ENCODE assay signal across 12 cellular contexts in the genomic region with DNA sequence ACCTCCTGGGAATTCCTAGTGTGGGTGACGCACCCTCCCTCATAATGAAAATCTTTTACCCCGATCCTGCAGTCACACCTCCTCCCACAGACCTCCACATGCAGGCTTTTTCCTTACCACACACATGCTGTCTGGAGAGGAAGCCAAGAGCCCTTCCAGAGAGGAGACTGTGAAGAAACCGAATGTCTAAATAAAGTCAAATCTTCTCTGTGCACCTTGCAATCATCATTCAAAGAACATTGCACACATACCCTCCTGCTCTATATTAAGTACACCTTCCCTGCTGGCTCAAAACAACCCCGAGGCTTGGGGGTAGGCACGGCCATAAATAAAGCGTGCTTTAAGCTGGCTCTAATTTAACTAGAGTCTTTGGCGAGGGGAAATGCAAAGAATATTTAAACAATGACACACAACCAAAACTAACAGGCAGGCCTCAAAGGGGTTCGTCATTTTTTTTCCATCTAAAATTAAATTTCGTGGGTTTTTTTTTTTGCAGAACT. TPM values are rescaled to one million over a fixed set of nuclear protein-coding genes. Genes with fewer than 3 reads are reported as not detected.
DNase-seq lines count a peak whose midpoint lies in the region; ATAC-seq and TF ChIP-seq lines count a peak whose summit lies in the region.
"Had no signal": no experiment of that assay in that cellular context is flagged by ENCODE, and none has a peak within 500 bp of the region (broad histone marks: within the 10 kb centered on the region; RNA-seq: fewer than 3 reads in every experiment).

No MANE protein-coding gene starts in this region.

- H3K9ac ChIP-seq in SK-N-SH = peak overlapping the region; percentile 44; the same call in 1 of the 2 replicates
- peak overlapping the region; percentile 44 for H3K9ac ChIP-seq in skeletal muscle satellite cell (ENCODE audit: low read depth, low read length)

- peaks cover 11% of the 10 kb centered on the region for H3K4me1 Mint-ChIP-seq in stimulated activated effector memory CD8-positive, alpha-beta T cell treated with anti-CD3 and anti-CD28 coated beads, Interleukin-12 subunit alpha, Interleukin-12 subunit beta, amount 100 ng/mL, for 72 hours

- no peaks in the 10 kb centered on the region for H4K20me1 ChIP-seq in SK-N-SH (ENCODE audit: insufficient read depth)

- peaks cover 5% of the 10 kb centered on the region for H3K36me3 Mint-ChIP-seq in stimulated activated effector memory CD8-positive, alpha-beta T cell treated with anti-CD3 and anti-CD28 coated beads, Interleukin-12 subunit alpha, Interleukin-12 subunit beta, amount 100 ng/mL, for 72 hours

- H3K4me3 ChIP-seq in SK-N-SH (ENCODE audit: low read depth in 2 of 2, low read length in 1 of 2) (peak overlapping the region in 1 of 2 experiments; percentile 27; a peak in 1 of 4 replicates), fibroblast of pulmonary artery (replicated peaks; ENCODE audit: low read depth, low read length) (no peak overlapping the region), skeletal muscle satellite cell (ENCODE audit: low read length) (peak overlapping the region; percentile 33)

- H3K27me3 ChIP-seq in SK-N-SH (ENCODE audit: insufficient read depth) (no peaks in the 10 kb centered on the region), skeletal muscle satellite cell (ENCODE audit: control insufficient read depth, insufficient read depth, low read length) (no peaks in the 10 kb centered on the region)

- H3K4me1 ChIP-seq in SK-N-SH (ENCODE audit: control insufficient read depth in 1 of 2, insufficient read depth in 2 of 2, low read depth in 1 of 2, low read length in 1 of 2) (peaks cover 3 to 18% of the 10 kb centered on the region in 2 experiments; a peak in 2 of 4 replicates), skeletal muscle satellite cell (ENCODE audit: control insufficient read depth, insufficient read depth, low read length) (peaks cover 36% of the 10 kb centered on the region)

- H3K36me3 ChIP-seq in SK-N-SH (replicated peaks in 1 of 2; ENCODE audit: control insufficient read depth in 1 of 2, insufficient read depth in 2 of 2, low read length in 1 of 2) = no peaks in the 10 kb centered on the region
- no peaks in the 10 kb centered on the region for H3K36me3 ChIP-seq in skeletal muscle satellite cell (ENCODE audit: insufficient read depth, low read length)

- DNase-seq in GM03348 (ENCODE audit: low spot score) (peak; percentile 77), SK-N-SH (no peak), fibroblast of pulmonary artery (ENCODE audit: low read depth) (peak; percentile 69), NCI-H2081 treated with DMSO at 0.1 percent for 48 hours (lab: John Stamatoyannopoulos, UW) (no peak), NCI-H1105 (lab: John Stamatoyannopoulos, UW) (no peak)
- no peak for DNase-seq in stimulated activated effector memory CD8-positive, alpha-beta T cell treated with anti-CD3 and anti-CD28 coated beads, Interleukin-12 subunit alpha, Interleukin-12 subunit beta, amount 100 ng/mL, for 72 hours (ENCODE audit: low spot score in 2 of 2)
- DNase-seq: cortex of kidney, NCI-H187 treated with DMSO at 0.1 percent for 48 hours had no signal

- CTCF ChIA-PET in SK-N-SH (lab: Yijun Ruan, JAX) = interaction anchor here (1.1 kb wide), 1 partner anchor 63 kb away, joined by 5 read pairs; no protein-coding TSS in a partner anchor

- H3K27ac Mint-ChIP-seq in stimulated activated effector memory CD8-positive, alpha-beta T cell treated with anti-CD3 and anti-CD28 coated beads, Interleukin-12 subunit alpha, Interleukin-12 subunit beta, amount 100 ng/mL, for 72 hours = no peak overlapping the region
- H3K27ac Mint-ChIP-seq: activated T-helper 1 cell treated with anti-CD3 and anti-CD28 coated beads, Interleukin-12 subunit alpha, Interleukin-12 subunit beta, Interleukin-2, Interleukin-4 antibody, amounts not matched to agents 30 ng/mL and 10 ng/mL and 1 ng/mL, durations not matched to agents 14 hours and 24 hours and 36 hours had no signal

- TF ChIP-seq EP300 in SK-N-SH (IDR thresholded peaks at IDR 0.05; ENCODE audit: borderline replicate concordance in 1 of 2, low read depth in 1 of 2, low read length in 1 of 2) = peak in 1 of 2 experiments; percentile 17; a peak in 1 of 4 replicates

- WGBS in SK-N-SH (ENCODE audit: low lambda C conversion rate) = 13% methylated on average over 9 of the region's 9 CpGs

- TF ChIP-seq RAD21 in SK-N-SH (IDR thresholded peaks at IDR 0.05; ENCODE audit: low read length) = no peak

- H3K9me3 Mint-ChIP-seq in stimulated activated effector memory CD8-positive, alpha-beta T cell treated with anti-CD3 and anti-CD28 coated beads, Interleukin-12 subunit alpha, Interleukin-12 subunit beta, amount 100 ng/mL, for 72 hours = no peaks in the 10 kb centered on the region
- H3K9me3 Mint-ChIP-seq: activated T-helper 1 cell treated with anti-CD3 and anti-CD28 coated beads, Interleukin-12 subunit alpha, Interleukin-12 subunit beta, Interleukin-2, Interleukin-4 antibody, amounts not matched to agents 30 ng/mL and 10 ng/mL and 1 ng/mL, durations not matched to agents 14 hours and 24 hours and 36 hours had no signal

- H3K4me3 Mint-ChIP-seq in stimulated activated effector memory CD8-positive, alpha-beta T cell treated with anti-CD3 and anti-CD28 coated beads, Interleukin-12 subunit alpha, Interleukin-12 subunit beta, amount 100 ng/mL, for 72 hours = no peak overlapping the region
- H3K4me3 Mint-ChIP-seq: activated T-helper 1 cell treated with anti-CD3 and anti-CD28 coated beads, Interleukin-12 subunit alpha, Interleukin-12 subunit beta, Interleukin-2, Interleukin-4 antibody, amounts not matched to agents 30 ng/mL and 10 ng/mL and 1 ng/mL, durations not matched to agents 14 hours and 24 hours and 36 hours had no signal

- TF ChIP-seq CTCF in SK-N-SH (IDR thresholded peaks at IDR 0.05) (no peak), fibroblast of pulmonary artery (IDR thresholded peaks at IDR 0.05; ENCODE audit: low read length, missing control alignments) (no peak)

- H3K27ac ChIP-seq in SK-N-SH (ENCODE audit: low read depth in 2 of 2, low read length in 1 of 2) = peak overlapping the region in 1 of 2 experiments; percentile 55; a peak in 3 of 4 replicates

- peak overlapping the region; percentile 84 for H2AFZ ChIP-seq in SK-N-SH (ENCODE audit: low read depth)

- no peak for ATAC-seq in GM21717 (IDR thresholded peaks at IDR 0.05; ENCODE audit: unreplicated experiment)
- no peak for ATAC-seq in stimulated activated effector memory CD8-positive, alpha-beta T cell treated with anti-CD3 and anti-CD28 coated beads, Interleukin-12 subunit alpha, Interleukin-12 subunit beta, amount 100 ng/mL, for 72 hours

- H3F3A ChIP-seq in SK-N-SH (replicated peaks; ENCODE audit: insufficient read depth) = peaks cover 7% of the 10 kb centered on the region

- H3K9me2 ChIP-seq in SK-N-SH = no peaks in the 10 kb centered on the region

- no peaks in the 10 kb centered on the region for H3K79me2 ChIP-seq in SK-N-SH (ENCODE audit: insufficient read depth)

- POLR2A ChIA-PET in SK-N-SH (lab: Yijun Ruan, JAX) = interaction anchor here (0.6 kb wide), 1 partner anchor 1057 kb away, joined by 4 read pairs; no protein-coding TSS in a partner anchor

- peak overlapping the region; percentile 70 for H3K4me2 ChIP-seq in SK-N-SH
- peak overlapping the region; percentile 69 for H3K4me2 ChIP-seq in skeletal muscle satellite cell (ENCODE audit: low read length)

- H3K9me3 ChIP-seq in SK-N-SH = no peaks in the 10 kb centered on the region
- no peaks in the 10 kb centered on the region for H3K9me3 ChIP-seq in skeletal muscle satellite cell (replicated peaks; ENCODE audit: low read length)

TF ChIP-seq in SK-N-SH, 30 proteins besides CTCF, POLR2A, EP300 and RAD21:
- TF ChIP-seq, protein P1, sequence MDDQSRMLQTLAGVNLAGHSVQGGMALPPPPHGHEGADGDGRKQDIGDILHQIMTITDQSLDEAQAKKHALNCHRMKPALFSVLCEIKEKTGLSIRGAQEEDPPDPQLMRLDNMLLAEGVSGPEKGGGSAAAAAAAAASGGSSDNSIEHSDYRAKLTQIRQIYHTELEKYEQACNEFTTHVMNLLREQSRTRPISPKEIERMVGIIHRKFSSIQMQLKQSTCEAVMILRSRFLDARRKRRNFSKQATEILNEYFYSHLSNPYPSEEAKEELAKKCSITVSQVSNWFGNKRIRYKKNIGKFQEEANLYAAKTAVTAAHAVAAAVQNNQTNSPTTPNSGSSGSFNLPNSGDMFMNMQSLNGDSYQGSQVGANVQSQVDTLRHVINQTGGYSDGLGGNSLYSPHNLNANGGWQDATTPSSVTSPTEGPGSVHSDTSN (IDR thresholded peaks at IDR 0.05) = peak; percentile 32
- TF ChIP-seq EZH2phosphoT487 (IDR thresholded peaks at IDR 0.05; ENCODE audit: borderline replicate concordance, low read depth) = no peak
- TF ChIP-seq JUND (IDR thresholded peaks at IDR 0.05) = peak; percentile 64; the same call in 1 of the 2 replicates
- TF ChIP-seq SMC3 (IDR thresholded peaks at IDR 0.05; ENCODE audit: low read depth, low read length) = no peak
- TF ChIP-seq FOSL2 (IDR thresholded peaks at IDR 0.05; ENCODE audit: borderline replicate concordance, low read depth) = peak; percentile 22; the same call in 1 of the 2 replicates
- TF ChIP-seq MEF2A (IDR thresholded peaks at IDR 0.05; ENCODE audit: borderline replicate concordance, low read depth) = 0 out of 2 replicates have a peak, but pooled peaks have one; percentile 22
- 0 out of 2 replicates have a peak, but pooled peaks have one; percentile 27 for TF ChIP-seq TEAD4 (IDR thresholded peaks at IDR 0.05; ENCODE audit: borderline replicate concordance, insufficient read depth)
- TF ChIP-seq, protein P2, sequence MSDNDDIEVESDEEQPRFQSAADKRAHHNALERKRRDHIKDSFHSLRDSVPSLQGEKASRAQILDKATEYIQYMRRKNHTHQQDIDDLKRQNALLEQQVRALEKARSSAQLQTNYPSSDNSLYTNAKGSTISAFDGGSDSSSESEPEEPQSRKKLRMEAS (IDR thresholded peaks at IDR 0.05; ENCODE audit: low read depth) = peak; percentile 41; the same call in 1 of the 2 replicates
- no peak for TF ChIP-seq TAF1 (IDR thresholded peaks at IDR 0.05; ENCODE audit: borderline replicate concordance, low read depth, low read length)

RNA-seq across cellular contexts. Expression of a gene that starts 34.9 kb away (rescaled TPM):
- not detected in 2 replicates for polyA plus RNA-seq in SK-N-SH (2012; rRNA removed)
- polyA plus RNA-seq in SK-N-SH (2012; cell fraction: cytosol; rRNA removed) = not detected in 2 replicates
- polyA plus RNA-seq in SK-N-SH (2012; cell fraction: nucleus; rRNA removed) = not detected in 2 replicates
- not detected in 2 replicates for total RNA-seq in skeletal muscle satellite cell (2012; rRNA removed)
- total RNA-seq: activated T-helper 1 cell treated with anti-CD3 and anti-CD28 coated beads, Interleukin-12 subunit alpha, Interleukin-12 subunit beta, Interleukin-2, Interleukin-4 antibody, amounts not matched to agents 30 ng/mL and 10 ng/mL and 1 ng/mL, durations not matched to agents 14 hours and 24 hours and 36 hours; H1 had no signal
- polyA plus RNA-seq: H1 had no signal

Comparison
In these comparisons a context has a peak if more than half of its experiments do, and no peak if none do; other contexts are left out.
1. DNase-seq: peak in GM03348 (single experiment) and fibroblast of pulmonary artery (single experiment); none in SK-N-SH (single experiment), stimulated activated effector memory CD8-positive, alpha-beta T cell treated with anti-CD3 and anti-CD28 coated beads, Interleukin-12 subunit alpha, Interleukin-12 subunit beta, amount 100 ng/mL, for 72 hours (0 of 2), NCI-H2081 treated with DMSO at 0.1 percent for 48 hours (single experiment) and NCI-H1105 (single experiment).